In the genomic region with DNA sequence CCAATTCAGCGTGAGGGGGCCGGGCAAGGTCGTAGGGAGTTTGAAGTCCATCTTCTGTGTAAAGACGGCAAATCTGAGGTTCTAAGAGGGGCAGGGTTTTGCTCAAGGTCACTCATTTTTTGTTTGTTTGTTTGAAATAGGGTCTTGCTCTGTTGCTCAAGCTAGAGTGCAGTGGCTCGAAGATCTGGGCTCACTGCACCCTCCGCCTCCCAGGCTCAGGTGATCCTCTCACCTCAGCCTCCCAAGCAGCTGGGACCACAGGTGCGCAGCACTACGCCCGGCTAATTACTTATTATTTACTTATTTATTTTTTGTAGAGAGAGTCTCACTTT, we compare ENCODE assay signal across 8 cellular contexts. TPM values are rescaled to one million over a fixed set of nuclear protein-coding genes. Genes with fewer than 3 reads are reported as not detected.
DNase-seq lines count a peak whose midpoint lies in the region; ATAC-seq and TF ChIP-seq lines count a peak whose summit lies in the region.

No MANE protein-coding gene starts in this region.

- H3K4me3 Mint-ChIP-seq in effector memory CD8-positive, alpha-beta T cell: peak overlapping the region; percentile 87 to 89

- peak overlapping the region; percentile 92 to 93 for H3K27ac Mint-ChIP-seq in effector memory CD8-positive, alpha-beta T cell

- peaks cover 18 to 34% of the 10 kb centered on the region in 2 donors for H3K4me1 Mint-ChIP-seq in effector memory CD8-positive, alpha-beta T cell (ENCODE audit: low read depth in 2 of 2)

- in situ Hi-C loops in G401 (cut with HindIII; ENCODE audit: low sequenced_read_pairs): no loop called here

- H3K4me2 ChIP-seq in Karpas-422 (ENCODE audit: low read depth, low read length, poor library complexity, severe bottlenecking): peak overlapping the region; percentile 93

- H3K9me3 ChIP-seq in Karpas-422 (ENCODE audit: low read length) (no peaks in the 10 kb centered on the region), neutrophil (no peaks in the 10 kb centered on the region)

- no peak for TF ChIP-seq CTCF in neutrophil (IDR thresholded peaks at IDR 0.05)

- no peaks in the 10 kb centered on the region for H3K27me3 Mint-ChIP-seq in effector memory CD8-positive, alpha-beta T cell

- H3K27ac ChIP-seq in Karpas-422 (ENCODE audit: low read length) (no peak overlapping the region), neutrophil (peak overlapping the region; percentile 85)

- peaks cover 19% of the 10 kb centered on the region for H3K36me3 Mint-ChIP-seq in effector memory CD8-positive, alpha-beta T cell (ENCODE audit: insufficient read depth)

- H3K36me3 ChIP-seq in Karpas-422 (ENCODE audit: insufficient read depth, low read length) (peaks cover 10% of the 10 kb centered on the region; the same call in 1 of the 2 replicates), neutrophil (no peaks in the 10 kb centered on the region)

- H3K9ac ChIP-seq in Karpas-422 (ENCODE audit: low read length): peak overlapping the region; percentile 64

- H3K9me3 Mint-ChIP-seq in effector memory CD8-positive, alpha-beta T cell: no peaks in the 10 kb centered on the region

- H3K27me3 ChIP-seq in Karpas-422 (ENCODE audit: low read length): no peaks in the 10 kb centered on the region
- no peaks in the 10 kb centered on the region for H3K27me3 ChIP-seq in neutrophil

- H2AFZ ChIP-seq in Karpas-422 (ENCODE audit: low read length): peak overlapping the region; percentile 92

- H3K9me2 ChIP-seq in Karpas-422 (replicated peaks; ENCODE audit: insufficient read depth, low read length): no peaks in the 10 kb centered on the region

- H3K79me2 ChIP-seq in Karpas-422 (ENCODE audit: low read length): peaks cover 38% of the 10 kb centered on the region

- ATAC-seq in GM19043 (IDR thresholded peaks at IDR 0.05; ENCODE audit: low read depth, unreplicated experiment) (peak; percentile 11), HG02870 (IDR thresholded peaks at IDR 0.05; ENCODE audit: unreplicated experiment) (no peak)
- ATAC-seq in effector memory CD8-positive, alpha-beta T cell (replicated peaks): peak; percentile 9

- H4K20me1 ChIP-seq in Karpas-422 (ENCODE audit: insufficient read depth, low read depth, low read length): no peaks in the 10 kb centered on the region; the same call in 1 of the 2 replicates

- peak overlapping the region; percentile 85 for H3K4me3 ChIP-seq in Karpas-422 (ENCODE audit: low read length)
- peak overlapping the region; percentile 74 to 84 for H3K4me3 ChIP-seq in neutrophil (ENCODE audit: low read depth in 1 of 2, low read length in 1 of 2)

- no peak for DNase-seq in Karpas-422
- no peak for DNase-seq in effector memory CD8-positive, alpha-beta T cell
- DNase-seq in G401 (ENCODE audit: low spot score): no peak
- DNase-seq in NCI-H526 (lab: John Stamatoyannopoulos, UW): no peak
- no peak for DNase-seq in NOMO-1 (lab: John Stamatoyannopoulos, UW; ENCODE audit: unreplicated experiment in 2 of 2)

- H3K4me1 ChIP-seq in Karpas-422 (ENCODE audit: low read length) (peaks cover 38% of the 10 kb centered on the region), neutrophil (ENCODE audit: control insufficient read depth in 1 of 2, insufficient read depth in 1 of 2, low read depth in 1 of 2, low read length in 1 of 2) (peaks cover 14 to 26% of the 10 kb centered on the region in 2 experiments)

RNA-seq across cellular contexts. Expression of gene AP1B1, which starts 0.4 kb away (rescaled TPM):
- total RNA-seq in Karpas-422 (2014; rRNA removed; shearing (Covaris generic); ENCODE audit: low replicate concordance): 40.3 and 63.9 TPM in 2 replicates
- total RNA-seq in G401 (2014; rRNA removed; shearing (Covaris generic)): 70.0 and 88.7 TPM in 2 replicates

RNA-seq across cellular contexts. Expression of gene RFPL1, which starts 49.7 kb away (rescaled TPM):
- not detected in 2 replicates for total RNA-seq in Karpas-422 (2014; rRNA removed; shearing (Covaris generic); ENCODE audit: low replicate concordance)
- total RNA-seq in G401 (2014; rRNA removed; shearing (Covaris generic)): not detected in 2 replicates
